Comparison of ENCODE assay signal across 28 cellular contexts in the genomic region with DNA sequence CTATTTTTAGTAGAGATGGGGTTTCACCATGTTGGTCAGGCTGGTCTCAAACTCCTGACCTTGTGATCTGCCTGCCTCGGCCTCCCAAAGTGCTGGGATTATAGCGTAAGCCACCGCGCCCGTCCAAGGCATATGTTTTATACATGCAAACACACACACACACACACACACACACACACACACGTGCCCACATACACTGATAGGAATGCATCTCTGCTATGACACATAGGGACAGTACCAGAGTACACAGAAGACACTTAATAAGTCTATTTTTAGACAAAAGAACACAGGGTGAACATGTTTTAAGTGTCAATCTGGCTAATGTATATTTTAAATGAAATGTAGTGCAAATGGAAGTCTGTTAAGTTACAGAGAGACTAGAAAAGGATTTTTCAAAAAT.
"Had no signal": no experiment of that assay in that cellular context is flagged by ENCODE, and none has a peak within 500 bp of the region (broad histone marks: within the 10 kb centered on the region; RNA-seq: fewer than 3 reads in every experiment).

No MANE protein-coding gene starts in this region.

- H3K36me3 ChIP-seq: left lung, lower lobe of right lung, neural progenitor cell, neutrophil, ovary, right atrium auricular region, right lobe of liver, upper lobe of right lung had no signal

- H3K9me3 Mint-ChIP-seq: natural killer cell; neural progenitor cell; stimulated activated memory B cell treated with anti-CD40 and anti-IgM and Interleukin-4, amounts not matched to agents 10 μg/mL and 1 μg/mL and 100 μg/mL, for 72 hours had no signal

- H3K27me3 ChIP-seq: left lung, neural progenitor cell, neutrophil, ovary, right atrium auricular region, right lobe of liver, upper lobe of right lung had no signal

- H3K9ac ChIP-seq: neural progenitor cell had no signal

- H3K27me3 Mint-ChIP-seq: naive B cell; progenitor cell of endocrine pancreas; stimulated activated naive CD8-positive, alpha-beta T cell treated with anti-CD3 and anti-CD28 coated beads, Interleukin-15, amount 100 ng/mL, for 72 hours had no signal

- ATAC-seq: left colon; left lung; lower lobe of right lung; natural killer cell; right lobe of liver; stimulated activated memory B cell treated with anti-CD40 and anti-IgM and Interleukin-4, amounts not matched to agents 10 μg/mL and 1 μg/mL and 100 μg/mL, for 72 hours; stimulated activated naive CD8-positive, alpha-beta T cell treated with anti-CD3 and anti-CD28 coated beads, Interleukin-15, amount 100 ng/mL, for 72 hours; upper lobe of right lung had no signal

- H3K4me3 ChIP-seq: left lung, lower lobe of right lung, neural progenitor cell, ovary, right atrium auricular region, right lobe of liver, skin epidermis, upper lobe of right lung had no signal

- H3K4me2 ChIP-seq: neural progenitor cell had no signal

- H3K9me3 ChIP-seq: left lung, lower lobe of right lung, neutrophil, ovary, right lobe of liver, upper lobe of right lung had no signal

- H3K4me1 ChIP-seq: left lung, lower lobe of right lung, upper lobe of right lung had no signal

- H3K4me3 Mint-ChIP-seq: immature natural killer cell; mesothelial cell of epicardium; naive B cell; natural killer cell; nephron progenitor cell; neural progenitor cell; stimulated activated memory B cell treated with anti-CD40 and anti-IgM and Interleukin-4, amounts not matched to agents 10 μg/mL and 1 μg/mL and 100 μg/mL, for 72 hours; stimulated activated naive CD8-positive, alpha-beta T cell treated with anti-CD3 and anti-CD28 coated beads, Interleukin-15, amount 100 ng/mL, for 72 hours had no signal

- H3K4me1 Mint-ChIP-seq: immature natural killer cell; naive B cell; natural killer cell; nephron progenitor cell; stimulated activated memory B cell treated with anti-CD40 and anti-IgM and Interleukin-4, amounts not matched to agents 10 μg/mL and 1 μg/mL and 100 μg/mL, for 72 hours; stimulated activated naive CD8-positive, alpha-beta T cell treated with anti-CD3 and anti-CD28 coated beads, Interleukin-15, amount 100 ng/mL, for 72 hours had no signal

- H3K36me3 Mint-ChIP-seq: immature natural killer cell; mesothelial cell of epicardium; natural killer cell; neural progenitor cell; stimulated activated memory B cell treated with anti-CD40 and anti-IgM and Interleukin-4, amounts not matched to agents 10 μg/mL and 1 μg/mL and 100 μg/mL, for 72 hours had no signal

- H3K27ac Mint-ChIP-seq: immature natural killer cell; mesothelial cell of epicardium; naive B cell; natural killer cell; neural progenitor cell; progenitor cell of endocrine pancreas; stimulated activated memory B cell treated with anti-CD40 and anti-IgM and Interleukin-4, amounts not matched to agents 10 μg/mL and 1 μg/mL and 100 μg/mL, for 72 hours; stimulated activated naive CD8-positive, alpha-beta T cell treated with anti-CD3 and anti-CD28 coated beads, Interleukin-15, amount 100 ng/mL, for 72 hours had no signal

- H2AFZ ChIP-seq: neural progenitor cell had no signal

- DNase-seq: hypothalamus; immature natural killer cell; kidney; left colon; left lung; lower lobe of right lung; mammary epithelial cell; mesendoderm; naive B cell; natural killer cell; nephron progenitor cell; occipital lobe; ovary; right lobe of liver; stimulated activated CD4-positive, alpha-beta T cell treated with anti-CD3 and anti-CD28 coated beads, Interleukin-4, amount 100 ng/mL, for 4 hours; stimulated activated CD8-positive, alpha-beta memory T cell treated with anti-CD3 and anti-CD28 coated beads, Interleukin-4, amount 100 ng/mL, for 48 hours; stimulated activated naive CD4-positive, alpha-beta T cell treated with Interleukin-2 at 50 U/mL for 16 hours; stimulated activated naive CD8-positive, alpha-beta T cell treated with anti-CD3 and anti-CD28 coated beads, Interleukin-15, amount 100 ng/mL, for 72 hours; substantia nigra; trophoblast cell; upper lobe of right lung had no signal

- H3K27ac ChIP-seq: left lung, lower lobe of right lung, neural progenitor cell, neutrophil, ovary, right atrium auricular region, right lobe of liver, skin epidermis, upper lobe of right lung had no signal
